ENCODE assay signal across 17 cellular contexts in genomic region chr10:117345143-117345542, GRCh38. TPM values are rescaled to one million over a fixed set of nuclear protein-coding genes. Genes with fewer than 3 reads are reported as not detected.
A peak's percentile ranks its signal among the peaks of the same experiment; 100 is the strongest.
DNase-seq lines count a peak whose midpoint lies in the region; ATAC-seq and TF ChIP-seq lines count a peak whose summit lies in the region.
"Had no signal": no experiment of that assay in that cellular context is flagged by ENCODE, and none has a peak within 500 bp of the region (broad histone marks: within the 10 kb centered on the region; RNA-seq: fewer than 3 reads in every experiment).

No MANE protein-coding gene starts in this region.

- peak; percentile 15 for DNase-seq in NCI-H2171 treated with DMSO at 0.1 percent for 48 hours (lab: John Stamatoyannopoulos, UW)
- DNase-seq in NCI-H2171 (lab: John Stamatoyannopoulos, UW): no peak
- no peak for DNase-seq in Panc1 (ENCODE audit: low read depth, low spot score)
- peak; percentile 30 for DNase-seq in iPS DF 19.7 (ENCODE audit: low read depth, low spot score)
- no peak for DNase-seq in transverse colon
- no peak for DNase-seq in sigmoid colon
- DNase-seq in middle frontal gyrus (ENCODE audit: extremely low spot score, low spot score): no peak
- DNase-seq: Calu3, cortex of kidney, esophagus squamous epithelium, immature natural killer cell, NCI-H2029, substantia nigra had no signal

- H3K4me1 ChIP-seq in Panc1 (ENCODE audit: control insufficient read depth, insufficient read depth, low read length) (peaks cover 31% of the 10 kb centered on the region), transverse colon (peaks cover 10 to 78% (median 48%) of the 10 kb centered on the region in 4 donors), sigmoid colon (peaks cover 0 to 13% (median 6%) of the 10 kb centered on the region in 4 donors)

- no peaks in the 10 kb centered on the region for H3K27me3 ChIP-seq in Panc1 (ENCODE audit: control insufficient read depth, insufficient read depth, low read length)
- no peaks in the 10 kb centered on the region for H3K27me3 ChIP-seq in transverse colon
- H3K27me3 ChIP-seq in sigmoid colon: no peaks in the 10 kb centered on the region
- H3K27me3 ChIP-seq: esophagus squamous epithelium had no signal

- no peak for TF ChIP-seq POLR2A in transverse colon (IDR thresholded peaks at IDR 0.05)
- TF ChIP-seq POLR2A in sigmoid colon (IDR thresholded peaks at IDR 0.05): no peak

- ATAC-seq in Panc1 (peak; percentile 64; the same call in 1 of the 2 replicates), GM18907 (IDR thresholded peaks at IDR 0.05; ENCODE audit: unreplicated experiment) (no peak)
- ATAC-seq: activated T-helper 17 cell treated with anti-CD3 and anti-CD28 coated beads, Interleukin-2, amount 50 U/mL, for 72 hours; HepG2; Right ventricle myocardium inferior had no signal

- no peak overlapping the region for H3K4me3 ChIP-seq in Panc1 (ENCODE audit: low read depth in 2 of 2, low read length in 2 of 2)
- no peak overlapping the region for H3K4me3 ChIP-seq in transverse colon
- H3K4me3 ChIP-seq in sigmoid colon: no peak overlapping the region
- H3K4me3 ChIP-seq: esophagus squamous epithelium had no signal

- in situ Hi-C loops in Panc1 (cut with HindIII; ENCODE audit: low pct_unique_long_range_greater_than_20kb, low sequenced_read_pairs): no loop called here
- in situ Hi-C loops in transverse colon (cut with MboI; ENCODE audit: low pct_ligation_motif_present in 1 of 4, low pct_unique_long_range_greater_than_20kb in 1 of 4, low sequenced_read_pairs in 3 of 4): no loop called here

- no TSS peak for BruUV-seq in Panc1 (replicated peaks; lab: Mats Ljungman, UMichigan)

- TF ChIP-seq EP300 in transverse colon (IDR thresholded peaks at IDR 0.05; ENCODE audit: low read depth): no peak
- no peak for TF ChIP-seq EP300 in sigmoid colon (IDR thresholded peaks at IDR 0.05)

- intact Hi-C loops in Panc1 (cut with micrococcal nuclease; ENCODE audit: unreplicated experiment) (no loop called here), transverse colon (cut with DNase I; ENCODE audit: low total_unique reads) (no loop called here), sigmoid colon (cut with DNase I) (no loop called here)

- no peaks in the 10 kb centered on the region for H3K36me3 ChIP-seq in Panc1 (ENCODE audit: control insufficient read depth, insufficient read depth, low read length)
- H3K36me3 ChIP-seq in transverse colon: no peaks in the 10 kb centered on the region
- H3K36me3 ChIP-seq in sigmoid colon: no peaks in the 10 kb centered on the region

- no peaks in the 10 kb centered on the region for H3K9me3 ChIP-seq in Panc1 (ENCODE audit: control insufficient read depth, insufficient read depth, low read depth, low read length)
- H3K9me3 ChIP-seq in transverse colon: no peaks in the 10 kb centered on the region
- H3K9me3 ChIP-seq in sigmoid colon: no peaks in the 10 kb centered on the region
- H3K9me3 ChIP-seq: esophagus squamous epithelium had no signal

- H3K27ac ChIP-seq in Panc1 (ENCODE audit: low read length) (peak overlapping the region; percentile 36; the same call in 1 of the 2 replicates), transverse colon (peak overlapping the region; percentile 19 to 62 (median 32)), sigmoid colon (no peak overlapping the region)
- H3K27ac ChIP-seq: esophagus squamous epithelium had no signal

- POLR2A ChIA-PET in Panc1 (lab: Charles Lee): no interaction called here

- CTCF ChIA-PET in Panc1 (lab: Charles Lee): interaction anchor here (0.9 kb wide), 1 partner anchor 133 kb away, joined by 3 read pairs; no protein-coding TSS in a partner anchor

- TF ChIP-seq CTCF in Panc1 (IDR thresholded peaks at IDR 0.05) (no peak), transverse colon (IDR thresholded peaks at IDR 0.05) (no peak), sigmoid colon (IDR thresholded peaks at IDR 0.05) (no peak)

RNA-seq across cellular contexts. Expression of gene PDZD8, which starts 30.1 kb away (rescaled TPM):
- 44.7 TPM for total RNA-seq in Panc1 (2021; ENCODE audit: unreplicated experiment)
- 24.8 TPM for polyA plus RNA-seq in Panc1 (2012; ENCODE audit: insufficient read length)
- 10 to 100 TPM; 36.7 to 48.6 (median 40.9) TPM for total RNA-seq in transverse colon
- total RNA-seq in sigmoid colon: 10 to 100 TPM; 25.2 to 34.3 (median 30.7) TPM
- 10 to 100 TPM in 1 of 3 donors, 1 to 10 TPM in 2; 3.5 to 12.7 (median 7.2) TPM for polyA plus RNA-seq in sigmoid colon

Comparison
In these comparisons a context has a peak if more than half of its experiments do, and no peak if none do; other contexts are left out.
1. DNase-seq: peak in NCI-H2171 treated with DMSO at 0.1 percent for 48 hours (single experiment) and iPS DF 19.7 (single experiment); none in NCI-H2171 (single experiment), Panc1 (single experiment), transverse colon (single experiment), sigmoid colon (single experiment) and middle frontal gyrus (single experiment).
2. H3K27ac ChIP-seq: peak in Panc1 (single experiment) and transverse colon (4 of 4); none in sigmoid colon (0 of 4).